In genomic region chr2:54585136-54585535, GRCh38 we compare ENCODE assay signal across 13 cellular contexts.
DNase-seq lines count a peak whose midpoint lies in the region; ATAC-seq, FAIRE-seq and TF ChIP-seq lines count a peak whose summit lies in the region.
"Had no signal": no experiment of that assay in that cellular context is flagged by ENCODE, and none has a peak within 500 bp of the region (broad histone marks: within the 10 kb centered on the region; RNA-seq: fewer than 3 reads in every experiment).

No MANE protein-coding gene starts in this region.

- no peaks in the 10 kb centered on the region for H3K9me3 Mint-ChIP-seq in T-helper 2 cell treated with Interferon-gamma antibody and Interleukin-4, amounts not matched to agents 5 μg/mL and 100 μg/mL, for 36 hours
- no peaks in the 10 kb centered on the region for H3K9me3 Mint-ChIP-seq in natural killer cell
- H3K9me3 Mint-ChIP-seq: neural crest cell had no signal

- no peaks in the 10 kb centered on the region for H3K9me3 ChIP-seq in adrenal gland (replicated peaks in 1 of 3)

- no peaks in the 10 kb centered on the region for H3K27me3 Mint-ChIP-seq in T-helper 2 cell treated with Interferon-gamma antibody and Interleukin-4, amounts not matched to agents 5 μg/mL and 100 μg/mL, for 36 hours (ENCODE audit: low read depth)
- H3K27me3 Mint-ChIP-seq in natural killer cell (ENCODE audit: low read depth in 2 of 2) = peaks cover 0 to 9% of the 10 kb centered on the region in 2 donors

- H3K4me3 Mint-ChIP-seq in T-helper 2 cell treated with Interferon-gamma antibody and Interleukin-4, amounts not matched to agents 5 μg/mL and 100 μg/mL, for 36 hours = peak overlapping the region; percentile 77
- peak overlapping the region; percentile 75 for H3K4me3 Mint-ChIP-seq in natural killer cell
- H3K4me3 Mint-ChIP-seq: neural crest cell had no signal

- no peak overlapping the region for H3K4me3 ChIP-seq in adrenal gland

- H3K27me3 ChIP-seq in adrenal gland = no peaks in the 10 kb centered on the region

- H3K4me1 Mint-ChIP-seq in T-helper 2 cell treated with Interferon-gamma antibody and Interleukin-4, amounts not matched to agents 5 μg/mL and 100 μg/mL, for 36 hours (ENCODE audit: low read depth) = peaks cover 83% of the 10 kb centered on the region
- peaks cover 60 to 75% of the 10 kb centered on the region in 2 donors for H3K4me1 Mint-ChIP-seq in natural killer cell

- H3K36me3 Mint-ChIP-seq in T-helper 2 cell treated with Interferon-gamma antibody and Interleukin-4, amounts not matched to agents 5 μg/mL and 100 μg/mL, for 36 hours (ENCODE audit: low read depth) = peaks cover 22% of the 10 kb centered on the region
- no peaks in the 10 kb centered on the region for H3K36me3 Mint-ChIP-seq in natural killer cell

- H3K27ac Mint-ChIP-seq in T-helper 2 cell treated with Interferon-gamma antibody and Interleukin-4, amounts not matched to agents 5 μg/mL and 100 μg/mL, for 36 hours = peak overlapping the region; percentile 74
- peak overlapping the region; percentile 66 to 73 for H3K27ac Mint-ChIP-seq in natural killer cell

- H3K27ac ChIP-seq in adrenal gland = peak overlapping the region; percentile 61 to 85 (median 76)

- peak; percentile 78 for FAIRE-seq in GM19239 (lab: Jason Lieb, UNC)
- FAIRE-seq in frontal cortex (lab: Jason Lieb, UNC) = no peak
- FAIRE-seq: A204.1 had no signal

- TF ChIP-seq CTCF in adrenal gland (IDR thresholded peaks at IDR 0.05) (no peak), natural killer cell (IDR thresholded peaks at IDR 0.05) (no peak)

- peaks cover 53 to 100% of the 10 kb centered on the region in 2 donors for H3K4me1 ChIP-seq in adrenal gland (replicated peaks in 1 of 2)

- no peak for DNase-seq in T-helper 2 cell treated with Interferon-gamma antibody and Interleukin-4, amounts not matched to agents 5 μg/mL and 100 μg/mL, for 36 hours (ENCODE audit: low spot score)
- DNase-seq in T-helper 2 cell (no peak), GM19239 (ENCODE audit: insufficient read length, low spot score) (no peak), adrenal gland (no peak), natural killer cell (no peak), NCI-H226 (no peak), frontal cortex (ENCODE audit: low spot score in 2 of 2) (no peak)
- DNase-seq: caudate nucleus, NCI-H2107, SIG-M5 had no signal

- ATAC-seq in natural killer cell (peak; percentile 11 to 58 (median 42)), GM18498 (IDR thresholded peaks at IDR 0.05; ENCODE audit: unreplicated experiment) (no peak)

- intact Hi-C loops in adrenal gland (cut with DNase I) = no loop called here
- intact Hi-C loops in natural killer cell (cut with micrococcal nuclease) = no loop called here

- no peaks in the 10 kb centered on the region for H3K36me3 ChIP-seq in adrenal gland (replicated peaks in 1 of 2)

- no peak for TF ChIP-seq POLR2A in adrenal gland (IDR thresholded peaks at IDR 0.05)
